1 cellular context compared by ENCODE assay signal in the genomic region with DNA sequence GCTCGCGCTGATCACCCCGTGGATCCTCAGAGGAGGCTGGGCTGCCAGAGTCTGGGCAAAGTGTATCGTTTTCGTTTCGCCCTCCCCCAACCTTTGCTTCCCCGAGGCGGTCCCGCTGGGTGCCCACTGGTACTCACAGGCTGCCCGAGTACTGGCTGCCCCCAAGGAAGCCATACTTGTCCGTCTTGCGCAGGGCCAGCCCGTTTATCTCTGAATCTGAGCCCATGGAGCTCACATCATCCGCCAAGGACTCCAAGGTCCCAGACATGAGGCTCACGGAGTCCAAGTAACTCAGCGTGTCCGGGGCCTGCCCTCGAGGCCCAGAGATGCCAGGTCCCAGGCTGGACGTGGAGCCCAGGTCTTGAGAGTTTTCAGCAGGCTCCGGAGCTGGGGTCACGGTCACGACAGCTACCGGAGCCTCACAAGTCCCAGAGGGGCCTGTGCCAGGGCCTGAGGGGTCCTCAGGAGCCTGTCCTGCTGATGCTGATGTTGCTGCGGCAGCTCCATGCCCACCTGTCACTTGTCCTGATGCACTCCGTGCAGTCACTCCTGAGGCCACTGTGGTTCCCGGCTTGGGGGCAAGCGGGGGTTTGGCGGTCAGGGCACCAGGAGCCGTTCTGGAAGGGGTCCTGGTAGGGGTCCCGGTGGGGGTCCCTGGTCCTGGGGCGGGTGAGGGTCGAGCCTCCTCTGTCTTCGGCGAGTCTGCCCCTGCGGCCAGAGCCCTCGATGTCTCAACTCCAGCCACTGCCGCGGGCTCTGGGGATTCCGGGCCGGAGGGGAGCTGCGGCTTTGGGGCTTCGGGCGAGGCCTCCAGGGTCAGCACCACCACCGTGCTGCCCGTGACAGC.
TF ChIP-seq lines count a peak whose summit lies in the region.

No MANE protein-coding gene starts in this region.

TF ChIP-seq in HepG2, 621 proteins besides CTCF, POLR2A, EP300 and RAD21 (continued from another document and continues in another):
- TF ChIP-seq, protein P1, sequence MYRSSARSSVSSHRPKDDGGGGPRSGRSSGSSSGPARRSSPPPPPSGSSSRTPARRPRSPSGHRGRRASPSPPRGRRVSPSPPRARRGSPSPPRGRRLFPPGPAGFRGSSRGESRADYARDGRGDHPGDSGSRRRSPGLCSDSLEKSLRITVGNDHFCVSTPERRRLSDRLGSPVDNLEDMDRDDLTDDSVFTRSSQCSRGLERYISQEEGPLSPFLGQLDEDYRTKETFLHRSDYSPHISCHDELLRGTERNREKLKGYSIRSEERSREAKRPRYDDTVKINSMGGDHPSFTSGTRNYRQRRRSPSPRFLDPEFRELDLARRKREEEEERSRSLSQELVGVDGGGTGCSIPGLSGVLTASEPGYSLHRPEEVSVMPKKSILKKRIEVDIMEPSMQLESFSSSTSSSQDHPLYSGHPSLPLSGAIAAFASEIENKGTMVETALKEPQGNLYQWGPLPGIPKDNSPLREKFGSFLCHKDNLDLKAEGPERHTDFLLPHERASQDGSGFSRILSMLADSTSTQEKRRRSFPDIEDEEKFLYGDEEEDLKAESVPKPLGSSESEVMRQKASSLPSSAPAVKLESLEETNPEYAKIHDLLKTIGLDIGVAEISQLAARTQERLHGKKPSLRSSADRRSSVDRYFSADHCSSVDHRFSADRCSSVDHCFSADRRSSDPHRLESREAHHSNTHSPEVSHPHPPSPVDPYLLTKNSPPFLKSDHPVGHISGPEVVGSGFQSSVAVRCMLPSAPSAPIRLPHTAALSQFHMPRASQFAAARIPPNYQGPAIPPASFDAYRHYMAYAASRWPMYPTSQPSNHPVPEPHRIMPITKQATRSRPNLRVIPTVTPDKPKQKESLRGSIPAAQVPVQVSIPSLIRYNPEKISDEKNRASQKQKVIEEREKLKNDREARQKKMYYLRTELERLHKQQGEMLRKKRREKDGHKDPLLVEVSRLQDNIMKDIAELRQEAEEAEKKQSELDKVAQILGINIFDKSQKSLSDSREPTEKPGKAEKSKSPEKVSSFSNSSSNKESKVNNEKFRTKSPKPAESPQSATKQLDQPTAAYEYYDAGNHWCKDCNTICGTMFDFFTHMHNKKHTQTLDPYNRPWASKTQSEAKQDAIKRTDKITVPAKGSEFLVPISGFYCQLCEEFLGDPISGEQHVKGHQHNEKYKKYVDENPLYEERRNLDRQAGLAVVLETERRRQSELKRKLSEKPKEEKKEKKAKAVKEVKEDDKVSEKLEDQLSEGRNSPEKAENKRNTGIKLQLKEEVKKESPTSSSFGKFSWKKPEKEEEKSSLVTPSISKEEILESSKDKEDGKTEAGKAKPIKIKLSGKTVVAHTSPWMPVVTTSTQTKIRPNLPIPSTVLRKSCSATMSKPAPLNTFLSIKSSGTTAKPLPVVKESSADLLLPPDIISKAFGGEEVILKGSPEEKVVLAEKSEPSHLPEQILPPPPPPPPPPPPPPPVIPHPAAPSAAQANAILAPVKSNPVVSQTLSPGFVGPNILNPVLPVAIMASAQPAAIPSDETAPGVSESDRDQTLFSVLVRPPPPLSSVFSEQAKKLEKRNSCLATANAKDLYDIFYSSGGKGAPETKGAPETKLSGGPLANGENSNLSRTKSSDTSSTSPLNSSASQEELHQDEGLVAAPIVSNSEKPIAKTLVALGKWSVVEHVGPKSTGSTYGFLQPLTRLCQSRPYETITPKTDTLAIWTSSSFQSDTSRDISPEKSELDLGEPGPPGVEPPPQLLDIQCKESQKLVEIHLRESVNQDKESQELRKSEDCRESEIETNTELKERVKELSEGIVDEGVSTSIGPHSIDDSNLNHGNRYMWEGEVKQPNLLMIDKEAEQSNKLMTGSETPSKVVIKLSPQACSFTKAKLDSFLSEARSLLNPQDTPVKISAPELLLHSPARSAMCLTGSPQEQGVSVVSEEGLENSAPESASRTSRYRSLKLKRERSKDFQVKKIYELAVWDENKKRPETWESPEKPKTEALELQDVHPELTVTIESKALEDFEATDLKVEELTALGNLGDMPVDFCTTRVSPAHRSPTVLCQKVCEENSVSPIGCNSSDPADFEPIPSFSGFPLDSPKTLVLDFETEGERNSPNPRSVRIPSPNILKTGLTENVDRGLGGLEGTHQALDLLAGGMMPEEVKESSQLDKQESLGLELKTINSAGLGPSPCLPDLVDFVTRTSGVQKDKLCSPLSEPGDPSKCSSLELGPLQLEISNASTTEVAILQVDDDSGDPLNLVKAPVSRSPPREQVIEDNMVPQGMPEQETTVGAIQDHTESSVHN (CRISPR knock-in tag; IDR thresholded peaks at IDR 0.05): no peak; the same call in 1 of the 2 replicates
- TF ChIP-seq PTBP1 (IDR thresholded peaks at IDR 0.05; ENCODE audit: low read depth, low read length, poor library complexity, severe bottlenecking) (peak; percentile 64), SMYD3 (CRISPR knock-in tag; IDR thresholded peaks at IDR 0.05) (no peak), PBX2 (CRISPR knock-in tag; IDR thresholded peaks at IDR 0.05) (no peak), SIX4 (CRISPR knock-in tag; IDR thresholded peaks at IDR 0.05) (no peak), ZNF260 (CRISPR knock-in tag; IDR thresholded peaks at IDR 0.05; ENCODE audit: borderline replicate concordance, low read depth) (no peak), HCFC1 (IDR thresholded peaks at IDR 0.05; ENCODE audit: low read depth, low read length) (no peak), TEF (CRISPR knock-in tag; IDR thresholded peaks at IDR 0.05) (no peak), ZMAT3 (CRISPR knock-in tag; conservative IDR thresholded peaks at IDR 0.05) (no peak), ZBTB38 (CRISPR knock-in tag; IDR thresholded peaks at IDR 0.05) (no peak), THAP9 (CRISPR knock-in tag; IDR thresholded peaks at IDR 0.05; ENCODE audit: borderline replicate concordance) (no peak; the same call in 1 of the 2 replicates), ZNF557 (CRISPR knock-in tag; IDR thresholded peaks at IDR 0.05) (no peak), SRY (CRISPR knock-in tag; IDR thresholded peaks at IDR 0.05) (no peak)
- TF ChIP-seq, protein P2, sequence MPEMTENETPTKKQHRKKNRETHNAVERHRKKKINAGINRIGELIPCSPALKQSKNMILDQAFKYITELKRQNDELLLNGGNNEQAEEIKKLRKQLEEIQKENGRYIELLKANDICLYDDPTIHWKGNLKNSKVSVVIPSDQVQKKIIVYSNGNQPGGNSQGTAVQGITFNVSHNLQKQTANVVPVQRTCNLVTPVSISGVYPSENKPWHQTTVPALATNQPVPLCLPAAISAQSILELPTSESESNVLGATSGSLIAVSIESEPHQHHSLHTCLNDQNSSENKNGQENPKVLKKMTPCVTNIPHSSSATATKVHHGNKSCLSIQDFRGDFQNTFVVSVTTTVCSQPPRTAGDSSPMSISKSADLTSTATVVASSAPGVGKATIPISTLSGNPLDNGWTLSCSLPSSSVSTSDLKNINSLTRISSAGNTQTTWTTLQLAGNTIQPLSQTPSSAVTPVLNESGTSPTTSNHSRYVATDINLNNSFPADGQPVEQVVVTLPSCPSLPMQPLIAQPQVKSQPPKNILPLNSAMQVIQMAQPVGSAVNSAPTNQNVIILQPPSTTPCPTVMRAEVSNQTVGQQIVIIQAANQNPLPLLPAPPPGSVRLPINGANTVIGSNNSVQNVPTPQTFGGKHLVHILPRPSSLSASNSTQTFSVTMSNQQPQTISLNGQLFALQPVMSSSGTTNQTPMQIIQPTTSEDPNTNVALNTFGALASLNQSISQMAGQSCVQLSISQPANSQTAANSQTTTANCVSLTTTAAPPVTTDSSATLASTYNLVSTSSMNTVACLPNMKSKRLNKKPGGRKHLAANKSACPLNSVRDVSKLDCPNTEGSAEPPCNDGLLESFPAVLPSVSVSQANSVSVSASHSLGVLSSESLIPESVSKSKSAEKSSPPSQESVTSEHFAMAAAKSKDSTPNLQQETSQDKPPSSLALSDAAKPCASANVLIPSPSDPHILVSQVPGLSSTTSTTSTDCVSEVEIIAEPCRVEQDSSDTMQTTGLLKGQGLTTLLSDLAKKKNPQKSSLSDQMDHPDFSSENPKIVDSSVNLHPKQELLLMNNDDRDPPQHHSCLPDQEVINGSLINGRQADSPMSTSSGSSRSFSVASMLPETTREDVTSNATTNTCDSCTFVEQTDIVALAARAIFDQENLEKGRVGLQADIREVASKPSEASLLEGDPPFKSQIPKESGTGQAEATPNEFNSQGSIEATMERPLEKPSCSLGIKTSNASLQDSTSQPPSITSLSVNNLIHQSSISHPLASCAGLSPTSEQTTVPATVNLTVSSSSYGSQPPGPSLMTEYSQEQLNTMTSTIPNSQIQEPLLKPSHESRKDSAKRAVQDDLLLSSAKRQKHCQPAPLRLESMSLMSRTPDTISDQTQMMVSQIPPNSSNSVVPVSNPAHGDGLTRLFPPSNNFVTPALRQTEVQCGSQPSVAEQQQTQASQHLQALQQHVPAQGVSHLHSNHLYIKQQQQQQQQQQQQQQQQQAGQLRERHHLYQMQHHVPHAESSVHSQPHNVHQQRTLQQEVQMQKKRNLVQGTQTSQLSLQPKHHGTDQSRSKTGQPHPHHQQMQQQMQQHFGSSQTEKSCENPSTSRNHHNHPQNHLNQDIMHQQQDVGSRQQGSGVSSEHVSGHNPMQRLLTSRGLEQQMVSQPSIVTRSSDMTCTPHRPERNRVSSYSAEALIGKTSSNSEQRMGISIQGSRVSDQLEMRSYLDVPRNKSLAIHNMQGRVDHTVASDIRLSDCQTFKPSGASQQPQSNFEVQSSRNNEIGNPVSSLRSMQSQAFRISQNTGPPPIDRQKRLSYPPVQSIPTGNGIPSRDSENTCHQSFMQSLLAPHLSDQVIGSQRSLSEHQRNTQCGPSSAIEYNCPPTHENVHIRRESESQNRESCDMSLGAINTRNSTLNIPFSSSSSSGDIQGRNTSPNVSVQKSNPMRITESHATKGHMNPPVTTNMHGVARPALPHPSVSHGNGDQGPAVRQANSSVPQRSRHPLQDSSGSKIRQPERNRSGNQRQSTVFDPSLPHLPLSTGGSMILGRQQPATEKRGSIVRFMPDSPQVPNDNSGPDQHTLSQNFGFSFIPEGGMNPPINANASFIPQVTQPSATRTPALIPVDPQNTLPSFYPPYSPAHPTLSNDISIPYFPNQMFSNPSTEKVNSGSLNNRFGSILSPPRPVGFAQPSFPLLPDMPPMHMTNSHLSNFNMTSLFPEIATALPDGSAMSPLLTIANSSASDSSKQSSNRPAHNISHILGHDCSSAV (CRISPR knock-in tag; IDR thresholded peaks at IDR 0.05; ENCODE audit: borderline replicate concordance): no peak
- TF ChIP-seq, protein P3, sequence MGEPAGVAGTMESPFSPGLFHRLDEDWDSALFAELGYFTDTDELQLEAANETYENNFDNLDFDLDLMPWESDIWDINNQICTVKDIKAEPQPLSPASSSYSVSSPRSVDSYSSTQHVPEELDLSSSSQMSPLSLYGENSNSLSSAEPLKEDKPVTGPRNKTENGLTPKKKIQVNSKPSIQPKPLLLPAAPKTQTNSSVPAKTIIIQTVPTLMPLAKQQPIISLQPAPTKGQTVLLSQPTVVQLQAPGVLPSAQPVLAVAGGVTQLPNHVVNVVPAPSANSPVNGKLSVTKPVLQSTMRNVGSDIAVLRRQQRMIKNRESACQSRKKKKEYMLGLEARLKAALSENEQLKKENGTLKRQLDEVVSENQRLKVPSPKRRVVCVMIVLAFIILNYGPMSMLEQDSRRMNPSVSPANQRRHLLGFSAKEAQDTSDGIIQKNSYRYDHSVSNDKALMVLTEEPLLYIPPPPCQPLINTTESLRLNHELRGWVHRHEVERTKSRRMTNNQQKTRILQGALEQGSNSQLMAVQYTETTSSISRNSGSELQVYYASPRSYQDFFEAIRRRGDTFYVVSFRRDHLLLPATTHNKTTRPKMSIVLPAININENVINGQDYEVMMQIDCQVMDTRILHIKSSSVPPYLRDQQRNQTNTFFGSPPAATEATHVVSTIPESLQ (CRISPR knock-in tag; conservative IDR thresholded peaks at IDR 0.05): no peak
- TF ChIP-seq, protein P4, sequence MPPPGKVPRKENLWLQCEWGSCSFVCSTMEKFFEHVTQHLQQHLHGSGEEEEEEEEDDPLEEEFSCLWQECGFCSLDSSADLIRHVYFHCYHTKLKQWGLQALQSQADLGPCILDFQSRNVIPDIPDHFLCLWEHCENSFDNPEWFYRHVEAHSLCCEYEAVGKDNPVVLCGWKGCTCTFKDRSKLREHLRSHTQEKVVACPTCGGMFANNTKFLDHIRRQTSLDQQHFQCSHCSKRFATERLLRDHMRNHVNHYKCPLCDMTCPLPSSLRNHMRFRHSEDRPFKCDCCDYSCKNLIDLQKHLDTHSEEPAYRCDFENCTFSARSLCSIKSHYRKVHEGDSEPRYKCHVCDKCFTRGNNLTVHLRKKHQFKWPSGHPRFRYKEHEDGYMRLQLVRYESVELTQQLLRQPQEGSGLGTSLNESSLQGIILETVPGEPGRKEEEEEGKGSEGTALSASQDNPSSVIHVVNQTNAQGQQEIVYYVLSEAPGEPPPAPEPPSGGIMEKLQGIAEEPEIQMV (CRISPR knock-in tag; IDR thresholded peaks at IDR 0.05; ENCODE audit: low read depth): no peak
